In the genomic region with DNA sequence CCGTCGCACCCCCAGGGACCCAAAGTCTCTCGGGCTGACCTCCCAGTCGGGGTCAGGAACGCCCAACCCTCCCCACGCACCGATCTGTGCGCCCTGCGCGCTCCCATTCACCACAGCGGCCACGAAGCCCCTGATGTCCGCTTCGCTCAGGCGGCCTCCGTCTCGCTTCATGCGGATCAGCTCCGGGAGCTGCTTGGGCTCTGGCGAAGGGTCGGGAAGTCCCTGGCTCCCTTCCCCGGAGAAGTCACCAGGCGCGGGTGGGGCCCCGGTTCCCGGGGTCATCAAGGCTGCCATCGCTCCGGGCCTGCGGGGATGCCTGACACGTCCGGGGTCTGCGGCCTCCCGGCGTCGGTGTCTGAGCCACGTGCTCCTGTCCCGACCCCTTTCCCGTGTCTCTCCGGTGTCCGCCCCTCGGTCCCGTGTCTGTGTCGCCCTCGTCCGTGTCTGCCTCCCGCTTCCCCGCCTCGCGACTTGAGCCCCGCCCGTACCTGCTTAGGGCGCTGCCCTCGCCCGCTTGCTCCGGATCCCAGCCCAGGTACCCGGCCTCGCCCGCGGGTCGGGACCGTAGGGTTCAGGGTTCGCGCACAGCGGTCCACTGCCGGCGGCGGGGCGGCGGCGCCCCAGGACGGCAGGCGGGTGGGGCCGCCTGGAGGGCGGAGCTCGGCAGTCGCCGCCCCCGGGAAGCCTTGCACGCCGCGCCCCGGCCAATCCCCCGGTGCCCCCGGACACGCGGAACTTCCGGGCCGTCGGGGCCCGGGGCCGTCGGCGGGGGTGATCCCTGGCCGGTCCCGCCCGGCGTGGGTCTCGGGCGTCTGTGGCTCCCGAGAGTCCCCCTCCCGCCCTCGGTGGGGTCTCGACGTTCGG, we compare ENCODE assay signal across 8 cellular contexts. TPM values are rescaled to one million over a fixed set of nuclear protein-coding genes. Genes with fewer than 3 reads are reported as not detected.
DNase-seq lines count a peak whose midpoint lies in the region; ATAC-seq, FAIRE-seq and TF ChIP-seq lines count a peak whose summit lies in the region.

A gene with protein sequence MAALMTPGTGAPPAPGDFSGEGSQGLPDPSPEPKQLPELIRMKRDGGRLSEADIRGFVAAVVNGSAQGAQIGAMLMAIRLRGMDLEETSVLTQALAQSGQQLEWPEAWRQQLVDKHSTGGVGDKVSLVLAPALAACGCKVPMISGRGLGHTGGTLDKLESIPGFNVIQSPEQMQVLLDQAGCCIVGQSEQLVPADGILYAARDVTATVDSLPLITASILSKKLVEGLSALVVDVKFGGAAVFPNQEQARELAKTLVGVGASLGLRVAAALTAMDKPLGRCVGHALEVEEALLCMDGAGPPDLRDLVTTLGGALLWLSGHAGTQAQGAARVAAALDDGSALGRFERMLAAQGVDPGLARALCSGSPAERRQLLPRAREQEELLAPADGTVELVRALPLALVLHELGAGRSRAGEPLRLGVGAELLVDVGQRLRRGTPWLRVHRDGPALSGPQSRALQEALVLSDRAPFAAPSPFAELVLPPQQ (minus strand): TSS at position 597 of the 864 bp plus-strand sequence. CDS start 303 bp downstream, at position 294.

- peaks cover 31% of the 10 kb centered on the region for H3K4me1 ChIP-seq in GM12878 (ENCODE audit: control insufficient read depth, insufficient read depth, low read length)

- H3K4me3 ChIP-seq in GM12878, result peak within 1 kb of the TSS; percentile 78

- peak; percentile 89 for DNase-seq in AG20443 (ENCODE audit: low spot score)
- DNase-seq in GM12878 (ENCODE audit: low read depth, low spot score), result no peak
- DNase-seq in islet precursor cell, result peak; percentile 59
- peak; percentile 84 for DNase-seq in stimulated activated CD4-positive, alpha-beta T cell treated with anti-CD3 and anti-CD28 coated beads, Interleukin-15, amount 100 ng/mL, for 24 hours
- DNase-seq in NCI-H774 (lab: John Stamatoyannopoulos, UW), result no peak
- no peak for DNase-seq in putamen (ENCODE audit: low spot score)

- CTCF ChIA-PET in GM12878 (lab: Yijun Ruan, JAX), result interaction anchor here (1.1 to 2.4 kb wide), 3 partner anchors 11 to 91 kb away, joined by 3 to 12 read pairs (median 6); no protein-coding TSS in a partner anchor

- H2AFZ ChIP-seq in GM12878 (ENCODE audit: control insufficient read depth, low read depth, low read length), result peak within 1 kb of the TSS; percentile 28

- ATAC-seq in GM21515 (IDR thresholded peaks at IDR 0.05; ENCODE audit: unreplicated experiment), result peak; percentile 15
- peak; percentile 25 for ATAC-seq in GM12878

- H3K27ac ChIP-seq in GM12878 (ENCODE audit: control insufficient read depth, insufficient read depth), result peak within 1 kb of the TSS; percentile 100

- no peak for TF ChIP-seq RAD21 in GM12878 (IDR thresholded peaks at IDR 0.05; ENCODE audit: insufficient read depth, low read depth, low read length)

- intact Hi-C loops in GM12878 (cut with micrococcal nuclease; ENCODE audit: unreplicated experiment), result loop anchor here (5.0 kb wide), 2 partner anchors 33 to 53 kb away; a partner anchor contains a TSS

- in situ Hi-C loops in GM12878 (cut with MboI), result loop anchor here (5.0 to 10.0 kb wide), 2 partner anchors 93 to 565 kb away; a partner anchor contains a TSS

- FAIRE-seq in GM12878 (lab: Jason Lieb, UNC), result no peak

- H3K36me3 ChIP-seq in GM12878 (ENCODE audit: control insufficient read depth in 2 of 2, insufficient read depth in 2 of 2, low read length in 1 of 2), result no peaks in the 10 kb centered on the region; a peak in 3 of 4 replicates

- BruUV-seq in GM12878 (replicated peaks; lab: Mats Ljungman, UMichigan), result TSS peak; percentile 58

- SMC1A ChIA-PET in GM12878 (lab: Charles Lee; ENCODE audit: uncharacterized antibody, unreplicated experiment), result interaction anchor here (1.1 to 5.8 kb wide), 3 partner anchors 10 to 91 kb away, joined by 5 to 58 read pairs (median 10); a partner anchor contains a TSS

- TF ChIP-seq CTCF in GM12878 (IDR thresholded peaks at IDR 0.05 in 2 of 3, conservative IDR thresholded peaks at IDR 0.05 in 1 of 3; ENCODE audit: control insufficient read depth in 2 of 3, extremely low read depth in 1 of 3, insufficient read depth in 1 of 3, low read depth in 3 of 3, low read length in 3 of 3), result no peak

- peak within 1 kb of the TSS; percentile 71 for H3K4me2 ChIP-seq in GM12878 (ENCODE audit: control insufficient read depth, insufficient read depth)

- RAD21 ChIA-PET in GM12878 (lab: Charles Lee; ENCODE audit: unreplicated experiment), result interaction anchor here (0.7 to 6.3 kb wide), 4 partner anchors 10 to 91 kb away, joined by 3 to 106 read pairs (median 10); a partner anchor contains a TSS

- WGBS in GM12878 (ENCODE audit: insufficient coverage, insufficient replicate concordance, low lambda C conversion rate, missing lambda C conversion rate), result 4% methylated on average over 88 of the region's 105 CpGs

- no peaks in the 10 kb centered on the region for H4K20me1 ChIP-seq in GM12878 (ENCODE audit: control insufficient read depth, insufficient read depth)

- peak within 1 kb of the TSS; percentile 100 for H3K9ac ChIP-seq in GM12878 (ENCODE audit: control insufficient read depth, insufficient read depth, low read length)

- H3K27me3 ChIP-seq in GM12878 (replicated peaks in 1 of 2; ENCODE audit: control insufficient read depth in 2 of 2, insufficient read depth in 2 of 2, low read length in 1 of 2), result no peaks in the 10 kb centered on the region

- H3K79me2 ChIP-seq in GM12878 (ENCODE audit: control insufficient read depth, insufficient read depth, low read length), result peaks cover 68% of the 10 kb centered on the region

- TF ChIP-seq POLR2A in Raji (IDR thresholded peaks at IDR 0.05; ENCODE audit: insufficient read depth, low read depth, low read length), result peak; percentile 67
- no peak for TF ChIP-seq POLR2A in GM12878 (IDR thresholded peaks at IDR 0.05; ENCODE audit: low read depth, low read length)

- H3K9me3 ChIP-seq in GM12878 (replicated peaks; ENCODE audit: control insufficient read depth, insufficient read depth, low read length), result no peaks in the 10 kb centered on the region

- no peak for TF ChIP-seq EP300 in GM12878 (IDR thresholded peaks at IDR 0.05; ENCODE audit: borderline replicate concordance in 1 of 2, control insufficient read depth in 1 of 2, low read depth in 2 of 2, low read length in 2 of 2)

- POLR2A ChIA-PET in GM12878 (lab: Charles Lee), result interaction anchor here (0.7 to 6.5 kb wide), 9 partner anchors 9 to 91 kb away, joined by 3 to 232 read pairs (median 5); a partner anchor contains a TSS

TF ChIP-seq in GM12878, 131 proteins besides CTCF, POLR2A, EP300 and RAD21 (continues in another document):
- TF ChIP-seq MTA2 (IDR thresholded peaks at IDR 0.05; ENCODE audit: low read depth) (0 out of 2 replicates have a peak, but pooled peaks have one; percentile 16), NBN (IDR thresholded peaks at IDR 0.05) (0 out of 2 replicates have a peak, but pooled peaks have one; percentile 28), POU2F2 (IDR thresholded peaks at IDR 0.05; ENCODE audit: borderline replicate concordance, low read depth, low read length) (peak; percentile 7; the same call in 2 of the 3 replicates), DPF2 (IDR thresholded peaks at IDR 0.05) (peak; percentile 32; the same call in 1 of the 2 replicates)
- TF ChIP-seq, protein P1, sequence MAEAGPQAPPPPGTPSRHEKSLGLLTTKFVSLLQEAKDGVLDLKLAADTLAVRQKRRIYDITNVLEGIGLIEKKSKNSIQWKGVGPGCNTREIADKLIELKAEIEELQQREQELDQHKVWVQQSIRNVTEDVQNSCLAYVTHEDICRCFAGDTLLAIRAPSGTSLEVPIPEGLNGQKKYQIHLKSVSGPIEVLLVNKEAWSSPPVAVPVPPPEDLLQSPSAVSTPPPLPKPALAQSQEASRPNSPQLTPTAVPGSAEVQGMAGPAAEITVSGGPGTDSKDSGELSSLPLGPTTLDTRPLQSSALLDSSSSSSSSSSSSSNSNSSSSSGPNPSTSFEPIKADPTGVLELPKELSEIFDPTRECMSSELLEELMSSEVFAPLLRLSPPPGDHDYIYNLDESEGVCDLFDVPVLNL (IDR thresholded peaks at IDR 0.05; ENCODE audit: low read depth, low read length), result no peak
- TF ChIP-seq, protein P2, sequence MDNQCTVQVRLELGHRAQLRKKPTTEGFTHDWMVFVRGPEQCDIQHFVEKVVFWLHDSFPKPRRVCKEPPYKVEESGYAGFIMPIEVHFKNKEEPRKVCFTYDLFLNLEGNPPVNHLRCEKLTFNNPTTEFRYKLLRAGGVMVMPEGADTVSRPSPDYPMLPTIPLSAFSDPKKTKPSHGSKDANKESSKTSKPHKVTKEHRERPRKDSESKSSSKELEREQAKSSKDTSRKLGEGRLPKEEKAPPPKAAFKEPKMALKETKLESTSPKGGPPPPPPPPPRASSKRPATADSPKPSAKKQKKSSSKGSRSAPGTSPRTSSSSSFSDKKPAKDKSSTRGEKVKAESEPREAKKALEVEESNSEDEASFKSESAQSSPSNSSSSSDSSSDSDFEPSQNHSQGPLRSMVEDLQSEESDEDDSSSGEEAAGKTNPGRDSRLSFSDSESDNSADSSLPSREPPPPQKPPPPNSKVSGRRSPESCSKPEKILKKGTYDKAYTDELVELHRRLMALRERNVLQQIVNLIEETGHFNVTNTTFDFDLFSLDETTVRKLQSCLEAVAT (IDR thresholded peaks at IDR 0.05), result peak; percentile 96

RNA-seq across cellular contexts. Expression of the gene that starts here (rescaled TPM):
- total RNA-seq in GM12878 (2013; cell fraction: nucleolus; rRNA removed), result 57.1 and 63.5 TPM in 2 replicates
- total RNA-seq in GM12878 (2014; rRNA removed) (39.8 and 40.8 TPM in 2 replicates), GM12878 (2014; rRNA removed; fragmentation: Illumina TruSeq; extraction: Trizol) (8.9 and 9.8 TPM in 2 replicates), GM12878 (2021) (53.2 and 53.9 TPM in 2 replicates)
- 9.5 TPM for polyA plus RNA-seq in GM12878 (2011; ENCODE audit: low read depth)
- polyA plus RNA-seq in GM12878 (2011; rRNA removed) (8.8 and 21.0 TPM in 2 replicates), GM12878 (2014; fragmentation: Illumina TruSeq; extraction: Trizol) (3.0 and 5.6 TPM in 2 replicates), GM12878 (2014; fragmentation: Nextera tagmentation; extraction: Ambion mirVana) (under 1 TPM; 0.42 to 0.91 TPM), GM12878 (2014; rRNA removed) (55.7 and 57.8 TPM in 2 replicates), GM12878 (2016; fragmentation: Nextera tagmentation; extraction: Ambion mirVana) (10 to 100 TPM; 28.3 to 37.7 TPM)
- polyA plus RNA-seq in GM12878 (2011; cell fraction: cytosol; rRNA removed), result 29.5 and 58.9 TPM in 2 replicates
- 283 and 296 TPM in 2 replicates for polyA plus RNA-seq in GM12878 (2011; cell fraction: nucleus; rRNA removed)
- polyA plus RNA-seq in GM12878 (2012), result 32.9 and 38.1 TPM in 2 replicates
- polyA minus RNA-seq in GM12878 (2011; rRNA and poly(A)+ RNA removed), result 12.4 and 23.6 TPM in 2 replicates
- polyA minus RNA-seq in GM12878 (2011; cell fraction: cytosol; rRNA and poly(A)+ RNA removed), result 11.2 and 12.8 TPM in 2 replicates
- polyA minus RNA-seq in GM12878 (2011; cell fraction: nucleus; rRNA and poly(A)+ RNA removed), result 22.4 and 35.5 TPM in 2 replicates

Comparison
In these comparisons a context has a peak if more than half of its experiments do, and no peak if none do; other contexts are left out.
1. DNase-seq: peak in AG20443 (single experiment), islet precursor cell (single experiment) and stimulated activated CD4-positive, alpha-beta T cell treated with anti-CD3 and anti-CD28 coated beads, Interleukin-15, amount 100 ng/mL, for 24 hours (single experiment); none in GM12878 (single experiment), NCI-H774 (single experiment) and putamen (single experiment).